Comparison of ENCODE assay signal across 8 cellular contexts in genomic region chr6:129683606-129684322, GRCh38. TPM values are rescaled to one million over a fixed set of nuclear protein-coding genes. Genes with fewer than 3 reads are reported as not detected.
A peak's percentile ranks its signal among the peaks of the same experiment; 100 is the strongest.
DNase-seq lines count a peak whose midpoint lies in the region; ATAC-seq and TF ChIP-seq lines count a peak whose summit lies in the region.

No MANE protein-coding gene starts in this region.

- POLR2A ChIA-PET in HCT116 (lab: Charles Lee): interaction anchor here (0.8 to 2.0 kb wide), 10 partner anchors 8 to 65 kb away, joined by 3 to 8 read pairs (median 7); partner anchors contain the start of gene ARHGAP18

- H4K20me1 ChIP-seq in HCT116 (ENCODE audit: insufficient read depth): no peaks in the 10 kb centered on the region

- DNase-seq in GM10266 (ENCODE audit: extremely low spot score): peak; percentile 76
- peak; percentile 87 for DNase-seq in HCT116 (ENCODE audit: low read depth, low spot score)
- DNase-seq in M059J (ENCODE audit: low read depth): peak; percentile 99
- peak; percentile 74 for DNase-seq in activated CD4-positive, alpha-beta T cell treated with anti-CD3 and anti-CD28 coated beads for 48 hours
- peak in 3 of 10 donors; percentile 27 to 65 (median 29) for DNase-seq in dorsolateral prefrontal cortex
- peak; percentile 17 to 64 for DNase-seq in stimulated activated effector memory CD8-positive, alpha-beta T cell treated with anti-CD3 and anti-CD28 coated beads, Interleukin-12 subunit alpha, Interleukin-12 subunit beta, amount 100 ng/mL, for 72 hours (ENCODE audit: low spot score in 2 of 2)
- DNase-seq in NCI-H146 (lab: John Stamatoyannopoulos, UW): no peak

- H3K4me1 ChIP-seq in HCT116 (ENCODE audit: control insufficient read depth in 1 of 2, insufficient read depth in 2 of 2, low read length in 2 of 2): peaks cover 99 to 100% of the 10 kb centered on the region in 2 experiments
- peaks cover 45% of the 10 kb centered on the region for H3K4me1 ChIP-seq in mesodermal cell (ENCODE audit: control insufficient read depth, insufficient read depth, low read length, poor library complexity, severe bottlenecking)

- no peaks in the 10 kb centered on the region for H3K36me3 ChIP-seq in HCT116 (ENCODE audit: control insufficient read depth in 1 of 2, insufficient read depth in 2 of 2, low read length in 2 of 2)
- H3K36me3 ChIP-seq in mesodermal cell (ENCODE audit: control insufficient read depth, insufficient read depth, low read length): no peaks in the 10 kb centered on the region

- H3K27me3 ChIP-seq in HCT116 (ENCODE audit: insufficient read depth, low read length): no peaks in the 10 kb centered on the region
- H3K27me3 ChIP-seq in dorsolateral prefrontal cortex: no peaks in the 10 kb centered on the region

- peaks cover 87% of the 10 kb centered on the region for H3K79me2 ChIP-seq in HCT116 (ENCODE audit: insufficient read depth, low read length)

- H3K4me2 ChIP-seq in HCT116 (ENCODE audit: low read length): peak overlapping the region; percentile 78

- peak overlapping the region in 1 of 2 experiments; percentile 35; a peak in 2 of 4 replicates for H3K4me3 ChIP-seq in HCT116 (replicated peaks in 1 of 2; ENCODE audit: low read depth in 1 of 2, low read length in 2 of 2)
- no peak overlapping the region for H3K4me3 ChIP-seq in dorsolateral prefrontal cortex
- no peak overlapping the region for H3K4me3 ChIP-seq in mesodermal cell (ENCODE audit: extremely low read depth, insufficient read depth, low read length, poor library complexity, severe bottlenecking)

- no peaks in the 10 kb centered on the region for H3K9me3 ChIP-seq in HCT116 (ENCODE audit: control insufficient read depth in 1 of 2, insufficient read depth in 1 of 2, low read depth in 1 of 2, low read length in 2 of 2)
- H3K9me3 ChIP-seq in mesodermal cell (ENCODE audit: control insufficient read depth, low read length): no peaks in the 10 kb centered on the region

- RAD21 ChIA-PET in HCT116 (lab: Charles Lee; ENCODE audit: low non-redundant PET in 1 of 2, low total read pairs in 2 of 2, uncharacterized antibody in 2 of 2, unreplicated experiment in 2 of 2): no interaction called here

- H3K27ac ChIP-seq in HCT116 (ENCODE audit: low read depth, low read length) (peak overlapping the region; percentile 97), dorsolateral prefrontal cortex (peak overlapping the region in 35 of 59 donors; percentile 6 to 77 (median 48)), mesodermal cell (ENCODE audit: low read depth, low read length, severe bottlenecking) (peak overlapping the region; percentile 84)

- TSS peak; percentile 48 for BruUV-seq in HCT116 (replicated peaks; lab: Mats Ljungman, UMichigan)

- TF ChIP-seq RAD21 in HCT116 (IDR thresholded peaks at IDR 0.05; ENCODE audit: low read depth): no peak

- TF ChIP-seq CTCF in GM10266 (IDR thresholded peaks at IDR 0.05; ENCODE audit: control insufficient read depth, insufficient read depth, low read depth, missing control alignments): no peak
- TF ChIP-seq CTCF in HCT116 (IDR thresholded peaks at IDR 0.05 in 2 of 3, conservative IDR thresholded peaks at IDR 0.05 in 1 of 3; ENCODE audit: borderline replicate concordance in 1 of 3, insufficient read depth in 1 of 3, low read depth in 2 of 3, low read length in 2 of 3): no peak
- no peak for TF ChIP-seq CTCF in dorsolateral prefrontal cortex (IDR thresholded peaks at IDR 0.05 in 54 of 56, conservative IDR thresholded peaks at IDR 0.05 in 2 of 56; ENCODE audit: low read depth in 1 of 56, partially characterized antibody in 56 of 56)

- H2AFZ ChIP-seq in HCT116 (ENCODE audit: low read depth, low read length, poor library complexity, severe bottlenecking): no peak overlapping the region

- 43 to 59% methylated on average over 6 of the region's 8 CpGs for WGBS in mesodermal cell (ENCODE audit: insufficient coverage in 2 of 2), 2 experiments

- CTCF ChIA-PET in HCT116 (lab: Charles Lee): interaction anchor here (0.9 to 1.7 kb wide), 2 partner anchors 11 to 92 kb away, joined by 4 to 5 read pairs; no protein-coding TSS in a partner anchor

- H3K27ac Mint-ChIP-seq in stimulated activated effector memory CD8-positive, alpha-beta T cell treated with anti-CD3 and anti-CD28 coated beads, Interleukin-12 subunit alpha, Interleukin-12 subunit beta, amount 100 ng/mL, for 72 hours: peak overlapping the region; percentile 72

- no peak for TF ChIP-seq POLR2A in HCT116 (IDR thresholded peaks at IDR 0.05; ENCODE audit: borderline replicate concordance, extremely low read depth, insufficient read depth, insufficient read length)

- peak; percentile 78 for ATAC-seq in HCT116
- peak; percentile 96 for ATAC-seq in stimulated activated effector memory CD8-positive, alpha-beta T cell treated with anti-CD3 and anti-CD28 coated beads, Interleukin-12 subunit alpha, Interleukin-12 subunit beta, amount 100 ng/mL, for 72 hours

- peaks cover 63% of the 10 kb centered on the region for H3K4me1 Mint-ChIP-seq in stimulated activated effector memory CD8-positive, alpha-beta T cell treated with anti-CD3 and anti-CD28 coated beads, Interleukin-12 subunit alpha, Interleukin-12 subunit beta, amount 100 ng/mL, for 72 hours

- no peaks in the 10 kb centered on the region for H3K9me2 ChIP-seq in HCT116 (ENCODE audit: insufficient read depth)

- peaks cover 7% of the 10 kb centered on the region for H3K36me3 Mint-ChIP-seq in stimulated activated effector memory CD8-positive, alpha-beta T cell treated with anti-CD3 and anti-CD28 coated beads, Interleukin-12 subunit alpha, Interleukin-12 subunit beta, amount 100 ng/mL, for 72 hours

- intact Hi-C loops in HCT116 (cut with micrococcal nuclease): loop anchor here (2.0 kb wide), 1 partner anchor 65 kb away; no protein-coding TSS in a partner anchor
- intact Hi-C loops in dorsolateral prefrontal cortex (cut with DNase I): no loop called here

- peak overlapping the region; percentile 53 for H3K9ac ChIP-seq in HCT116 (ENCODE audit: low read length)

- H3K4me3 Mint-ChIP-seq in stimulated activated effector memory CD8-positive, alpha-beta T cell treated with anti-CD3 and anti-CD28 coated beads, Interleukin-12 subunit alpha, Interleukin-12 subunit beta, amount 100 ng/mL, for 72 hours: peak overlapping the region; percentile 51

- H3K9me3 Mint-ChIP-seq in stimulated activated effector memory CD8-positive, alpha-beta T cell treated with anti-CD3 and anti-CD28 coated beads, Interleukin-12 subunit alpha, Interleukin-12 subunit beta, amount 100 ng/mL, for 72 hours: no peaks in the 10 kb centered on the region

TF ChIP-seq in HCT116, 20 proteins besides CTCF, POLR2A, EP300 and RAD21 (continues in another document):
- TF ChIP-seq ZNF274 (IDR thresholded peaks at IDR 0.05; ENCODE audit: low read depth, low read length) (no peak), CEBPB (IDR thresholded peaks at IDR 0.05; ENCODE audit: low read depth) (peak; percentile 67), CBX3 (IDR thresholded peaks at IDR 0.05; ENCODE audit: low read depth) (peak; percentile 96), SRF (IDR thresholded peaks at IDR 0.05; ENCODE audit: low read depth) (peak; percentile 87), EZH2 (IDR thresholded peaks at IDR 0.05) (no peak), ZFX (IDR thresholded peaks at IDR 0.05) (no peak), FOSL1 (IDR thresholded peaks at IDR 0.05; ENCODE audit: low read depth) (peak; percentile 91), POLR2AphosphoS5 (IDR thresholded peaks at IDR 0.05; ENCODE audit: low read depth, low read length) (peak; percentile 59; the same call in 1 of the 2 replicates), MAX (IDR thresholded peaks at IDR 0.05) (peak; percentile 86), YY1 (IDR thresholded peaks at IDR 0.05; ENCODE audit: extremely low read depth, insufficient replicate concordance, low read depth, low read length) (no peak), ELF1 (IDR thresholded peaks at IDR 0.05; ENCODE audit: borderline replicate concordance, low read depth) (no peak), SP1 (IDR thresholded peaks at IDR 0.05; ENCODE audit: low read depth) (peak; percentile 93), JUND (IDR thresholded peaks at IDR 0.05) (peak; percentile 94)
- TF ChIP-seq, protein P1, sequence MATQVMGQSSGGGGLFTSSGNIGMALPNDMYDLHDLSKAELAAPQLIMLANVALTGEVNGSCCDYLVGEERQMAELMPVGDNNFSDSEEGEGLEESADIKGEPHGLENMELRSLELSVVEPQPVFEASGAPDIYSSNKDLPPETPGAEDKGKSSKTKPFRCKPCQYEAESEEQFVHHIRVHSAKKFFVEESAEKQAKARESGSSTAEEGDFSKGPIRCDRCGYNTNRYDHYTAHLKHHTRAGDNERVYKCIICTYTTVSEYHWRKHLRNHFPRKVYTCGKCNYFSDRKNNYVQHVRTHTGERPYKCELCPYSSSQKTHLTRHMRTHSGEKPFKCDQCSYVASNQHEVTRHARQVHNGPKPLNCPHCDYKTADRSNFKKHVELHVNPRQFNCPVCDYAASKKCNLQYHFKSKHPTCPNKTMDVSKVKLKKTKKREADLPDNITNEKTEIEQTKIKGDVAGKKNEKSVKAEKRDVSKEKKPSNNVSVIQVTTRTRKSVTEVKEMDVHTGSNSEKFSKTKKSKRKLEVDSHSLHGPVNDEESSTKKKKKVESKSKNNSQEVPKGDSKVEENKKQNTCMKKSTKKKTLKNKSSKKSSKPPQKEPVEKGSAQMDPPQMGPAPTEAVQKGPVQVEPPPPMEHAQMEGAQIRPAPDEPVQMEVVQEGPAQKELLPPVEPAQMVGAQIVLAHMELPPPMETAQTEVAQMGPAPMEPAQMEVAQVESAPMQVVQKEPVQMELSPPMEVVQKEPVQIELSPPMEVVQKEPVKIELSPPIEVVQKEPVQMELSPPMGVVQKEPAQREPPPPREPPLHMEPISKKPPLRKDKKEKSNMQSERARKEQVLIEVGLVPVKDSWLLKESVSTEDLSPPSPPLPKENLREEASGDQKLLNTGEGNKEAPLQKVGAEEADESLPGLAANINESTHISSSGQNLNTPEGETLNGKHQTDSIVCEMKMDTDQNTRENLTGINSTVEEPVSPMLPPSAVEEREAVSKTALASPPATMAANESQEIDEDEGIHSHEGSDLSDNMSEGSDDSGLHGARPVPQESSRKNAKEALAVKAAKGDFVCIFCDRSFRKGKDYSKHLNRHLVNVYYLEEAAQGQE (IDR thresholded peaks at IDR 0.05; ENCODE audit: low read depth): no peak

RNA-seq across cellular contexts. Expression of gene ARHGAP18, which starts 26.2 kb away (rescaled TPM):
- total RNA-seq in HCT116 (2021; ENCODE audit: unreplicated experiment): 70.3 TPM
- polyA plus RNA-seq in HCT116 (2012): 20.1 and 25.5 TPM in 2 replicates
- 28.3 and 31.2 TPM in 2 replicates for total RNA-seq in M059J (2014; rRNA removed; shearing (Covaris generic))
- 1 to 10 TPM; 1.8 to 7.6 (median 4.1) TPM for total RNA-seq in dorsolateral prefrontal cortex
- polyA plus RNA-seq in mesodermal cell (2013, experiment 1 of 2): 8.4 TPM
- 9.2 TPM for polyA plus RNA-seq in mesodermal cell (2013, experiment 2 of 2)
